1 cellular context compared by ENCODE assay signal in genomic region chr16:67415872-67416793, GRCh38.
TF ChIP-seq lines count a peak whose summit lies in the region.

Gene ZDHHC1 (minus strand): TSS chr16:67416477. CDS start chr16:67407775, 8,702 bp downstream.

TF ChIP-seq in WTC11, 78 proteins besides CTCF, POLR2A, EP300 and RAD21 (continued from another document):
- no peak; the same call in 1 of the 2 replicates for TF ChIP-seq FOXP4 (CRISPR knock-in tag; IDR thresholded peaks at IDR 0.05)
- no peak for TF ChIP-seq ZNF416 (CRISPR knock-in tag; IDR thresholded peaks at IDR 0.05)
- no peak for TF ChIP-seq ATF2 (CRISPR knock-in tag; IDR thresholded peaks at IDR 0.05; ENCODE audit: borderline replicate concordance, low read depth)
- TF ChIP-seq ARID4B (CRISPR knock-in tag; IDR thresholded peaks at IDR 0.05; ENCODE audit: borderline replicate concordance) = no peak; the same call in 1 of the 2 replicates
